ENCODE assay signal across 8 cellular contexts in genomic region chr11:10351768-10352641, GRCh38. TPM values are rescaled to one million over a fixed set of nuclear protein-coding genes. Genes with fewer than 3 reads are reported as not detected.
A peak's percentile ranks its signal among the peaks of the same experiment; 100 is the strongest.
DNase-seq lines count a peak whose midpoint lies in the region; ATAC-seq and TF ChIP-seq lines count a peak whose summit lies in the region.

No MANE protein-coding gene starts in this region.

- no peaks in the 10 kb centered on the region for H3K9me3 Mint-ChIP-seq in CD8-positive, alpha-beta memory T cell

- peak overlapping the region; percentile 17 for H3K4me2 ChIP-seq in parathyroid adenoma (ENCODE audit: low read length)

- H3K27ac Mint-ChIP-seq in CD8-positive, alpha-beta memory T cell, result no peak overlapping the region

- ATAC-seq in foreskin keratinocyte, result peak; percentile 28

- H2AFZ ChIP-seq in parathyroid adenoma, result peak overlapping the region; percentile 75

- H3K79me2 ChIP-seq in parathyroid adenoma, result no peaks in the 10 kb centered on the region

- peaks cover 7 to 31% of the 10 kb centered on the region in 2 donors for H3K27me3 Mint-ChIP-seq in CD8-positive, alpha-beta memory T cell

- TF ChIP-seq CTCF in Peyer's patch (IDR thresholded peaks at IDR 0.05) (no peak), foreskin keratinocyte (conservative IDR thresholded peaks at IDR 0.05) (no peak), parathyroid adenoma (IDR thresholded peaks at IDR 0.05) (no peak)

- no peaks in the 10 kb centered on the region for H3K36me3 ChIP-seq in ES-I3 (ENCODE audit: insufficient read depth, low read length)
- no peaks in the 10 kb centered on the region for H3K36me3 ChIP-seq in Peyer's patch
- no peaks in the 10 kb centered on the region for H3K36me3 ChIP-seq in parathyroid adenoma (ENCODE audit: control insufficient read depth, insufficient read depth, low read length)
- no peaks in the 10 kb centered on the region for H3K36me3 ChIP-seq in CD8-positive, alpha-beta memory T cell (ENCODE audit: insufficient read depth, low read length)

- CTCF ChIA-PET in CD8-positive, alpha-beta memory T cell (lab: Charles Lee), result interaction anchor here (0.8 kb wide), 1 partner anchor 44 kb away, joined by 3 read pairs; no protein-coding TSS in a partner anchor

- H3K9me3 ChIP-seq in ES-I3 (ENCODE audit: control insufficient read depth, insufficient read depth, low read length), result 0 out of 2 replicates have a peak, but pooled peaks cover 5% of the 10 kb centered on the region
- no peaks in the 10 kb centered on the region for H3K9me3 ChIP-seq in Peyer's patch
- no peaks in the 10 kb centered on the region for H3K9me3 ChIP-seq in parathyroid adenoma (ENCODE audit: control insufficient read depth, low read length)
- no peaks in the 10 kb centered on the region for H3K9me3 ChIP-seq in CD8-positive, alpha-beta memory T cell (ENCODE audit: low read length)

- TF ChIP-seq POLR2A in Peyer's patch (IDR thresholded peaks at IDR 0.05), result no peak

- no peaks in the 10 kb centered on the region for H3K4me1 Mint-ChIP-seq in CD8-positive, alpha-beta memory T cell

- POLR2A ChIA-PET in CD8-positive, alpha-beta memory T cell (lab: Charles Lee), result interaction anchor here (0.5 kb wide), 1 partner anchor 366 kb away, joined by 3 read pairs; no protein-coding TSS in a partner anchor

- no peaks in the 10 kb centered on the region for H3K27me3 ChIP-seq in Peyer's patch
- H3K27me3 ChIP-seq in foreskin keratinocyte, result no peaks in the 10 kb centered on the region
- no peaks in the 10 kb centered on the region for H3K27me3 ChIP-seq in parathyroid adenoma (ENCODE audit: control insufficient read depth, insufficient read depth, low read length)
- H3K27me3 ChIP-seq in CD8-positive, alpha-beta memory T cell (ENCODE audit: insufficient read depth, low read length, poor library complexity, severe bottlenecking), result no peaks in the 10 kb centered on the region

- no peaks in the 10 kb centered on the region for H3K36me3 Mint-ChIP-seq in CD8-positive, alpha-beta memory T cell

- H3K4me3 Mint-ChIP-seq in CD8-positive, alpha-beta memory T cell, result no peak overlapping the region

- H3K4me3 ChIP-seq in Peyer's patch (no peak overlapping the region), parathyroid adenoma (ENCODE audit: low read depth, low read length) (peak overlapping the region; percentile 9)
- no peak overlapping the region for H3K4me3 ChIP-seq in CD8-positive, alpha-beta memory T cell (ENCODE audit: low read length)

- peak overlapping the region; percentile 32; the same call in 1 of the 2 replicates for H3K9ac ChIP-seq in ES-I3 (ENCODE audit: low read depth, low read length)
- H3K9ac ChIP-seq in parathyroid adenoma, result no peak overlapping the region

- DNase-seq in Peyer's patch (peak in 1 of 3 donors; percentile 73), foreskin keratinocyte (peak in 1 of 2 donors; percentile 52), T-helper 9 cell (no peak)
- no peak for DNase-seq in activated naive CD4-positive, alpha-beta T cell treated with Interleukin-2 at 50 U/mL for 16 hours
- DNase-seq in activated CD8-positive, alpha-beta memory T cell treated with anti-CD3 and anti-CD28 coated beads for 24 hours, result no peak
- DNase-seq in CD8-positive, alpha-beta memory T cell, result no peak

- H3K4me1 ChIP-seq in ES-I3 (ENCODE audit: insufficient read depth, low read length), result peaks cover 35% of the 10 kb centered on the region
- H3K4me1 ChIP-seq in Peyer's patch, result peaks cover 0 to 5% (median 0%) of the 10 kb centered on the region in 4 donors
- H3K4me1 ChIP-seq in foreskin keratinocyte, result peaks cover 17% of the 10 kb centered on the region
- peaks cover 23% of the 10 kb centered on the region for H3K4me1 ChIP-seq in parathyroid adenoma
- no peaks in the 10 kb centered on the region for H3K4me1 ChIP-seq in CD8-positive, alpha-beta memory T cell (ENCODE audit: insufficient read depth, low read length)

- H3K27ac ChIP-seq in Peyer's patch (peak overlapping the region in 3 of 4 donors; percentile 42 to 75 (median 74)), foreskin keratinocyte (no peak overlapping the region), parathyroid adenoma (peak overlapping the region; percentile 93)
- no peak overlapping the region for H3K27ac ChIP-seq in CD8-positive, alpha-beta memory T cell (ENCODE audit: low read depth, low read length)

RNA-seq across cellular contexts. Expression of gene ADM, which starts 47.1 kb away (rescaled TPM):
- total RNA-seq in Peyer's patch (100 to 1,000 TPM in 2 of 4 donors, 10 to 100 TPM in 2; 75.5 to 323 (median 106) TPM), foreskin keratinocyte (28.7 and 34.1 TPM in 2 replicates)
- 20.8 and 26.6 TPM in 2 replicates for polyA plus RNA-seq in foreskin keratinocyte
- total RNA-seq in CD8-positive, alpha-beta memory T cell, result under 1 TPM; 0.24 to 0.64 TPM
- polyA plus RNA-seq in CD8-positive, alpha-beta memory T cell, result 0.16 TPM

RNA-seq across cellular contexts. Expression of gene SBF2, which starts 58.0 kb away (rescaled TPM):
- 10 to 100 TPM; 52.7 to 70.1 (median 56.7) TPM for total RNA-seq in Peyer's patch
- 21.3 and 22.7 TPM in 2 replicates for total RNA-seq in foreskin keratinocyte
- 5.9 and 7.2 TPM in 2 replicates for polyA plus RNA-seq in foreskin keratinocyte
- total RNA-seq in CD8-positive, alpha-beta memory T cell, result 1 to 10 TPM; 3.7 to 4.2 TPM
- polyA plus RNA-seq in CD8-positive, alpha-beta memory T cell, result 4.3 TPM

Comparison
In these comparisons a context has a peak if more than half of its experiments do, and no peak if none do; other contexts are left out.
1. H3K27ac ChIP-seq: peak in Peyer's patch (3 of 4) and parathyroid adenoma (single experiment); none in foreskin keratinocyte (single experiment) and CD8-positive, alpha-beta memory T cell (single experiment).
2. RNA of gene ADM, which starts 47.1 kb away (total RNA-seq): 75.5 to 323 TPM in Peyer's patch and 28.7 to 34.1 TPM in foreskin keratinocyte; 0.24 to 0.64 TPM in CD8-positive, alpha-beta memory T cell; every median in the first group is over 10 times any median in the second.